In genomic region chr2:30987611-30988010, GRCh38 we compare ENCODE assay signal across 24 cellular contexts.
DNase-seq lines count a peak whose midpoint lies in the region; ATAC-seq and TF ChIP-seq lines count a peak whose summit lies in the region.
"Had no signal": no experiment of that assay in that cellular context is flagged by ENCODE, and none has a peak within 500 bp of the region (broad histone marks: within the 10 kb centered on the region; RNA-seq: fewer than 3 reads in every experiment).

No MANE protein-coding gene starts in this region.

- H3K36me3 ChIP-seq in neural progenitor cell, result no peaks in the 10 kb centered on the region
- H3K36me3 ChIP-seq: BE2C had no signal

- ATAC-seq in GM18867 (IDR thresholded peaks at IDR 0.05; ENCODE audit: unreplicated experiment) (no peak), GM21447 (IDR thresholded peaks at IDR 0.05; ENCODE audit: unreplicated experiment) (no peak)
- ATAC-seq: A549, GM12878, HCT116 had no signal

- POLR2A ChIA-PET in activated CD4-positive, alpha-beta memory T cell treated with anti-CD3 and anti-CD28 coated beads, Interleukin-2, amount 10 ng/mL, durations not matched to agents 7 days and 5 days (lab: Charles Lee), result no interaction called here

- TF ChIP-seq CTCF in neural progenitor cell (IDR thresholded peaks at IDR 0.05), result no peak

- no peak overlapping the region for H3K9ac ChIP-seq in neural progenitor cell
- H3K9ac ChIP-seq: BLaER1 treated with 17β-estradiol and CSF1 and Interleukin-3, amounts not matched to agents 10 nM and 100 nM; GM23248 had no signal

- H3K79me2 ChIP-seq in neural progenitor cell (ENCODE audit: low read depth), result no peaks in the 10 kb centered on the region

- no peaks in the 10 kb centered on the region for H4K20me1 ChIP-seq in neural progenitor cell (ENCODE audit: low read depth)

- H2AFZ ChIP-seq in neural progenitor cell (replicated peaks), result no peak overlapping the region
- H2AFZ ChIP-seq: GM23248 had no signal

- no peaks in the 10 kb centered on the region for H3K9me3 ChIP-seq in neural progenitor cell (ENCODE audit: low read depth)
- H3K9me3 ChIP-seq: A549; BE2C; BLaER1 treated with 17β-estradiol and CSF1 and Interleukin-3, amounts not matched to agents 10 nM and 100 nM had no signal

- H3K4me3 Mint-ChIP-seq in neural progenitor cell, result no peak overlapping the region
- no peak overlapping the region for H3K4me3 Mint-ChIP-seq in activated CD4-positive, alpha-beta memory T cell treated with anti-CD3 and anti-CD28 coated beads, Interleukin-2, amount 10 ng/mL, durations not matched to agents 7 days and 5 days
- H3K4me3 Mint-ChIP-seq: CD14-positive monocyte; CD4-positive, alpha-beta T cell; CD8-positive, alpha-beta memory T cell; H9 had no signal

- H3K9me3 Mint-ChIP-seq in neural progenitor cell, result peaks cover 2% of the 10 kb centered on the region
- H3K9me3 Mint-ChIP-seq in activated CD4-positive, alpha-beta memory T cell treated with anti-CD3 and anti-CD28 coated beads, Interleukin-2, amount 10 ng/mL, durations not matched to agents 7 days and 5 days, result no peaks in the 10 kb centered on the region
- H3K9me3 Mint-ChIP-seq: CD14-positive monocyte; CD4-positive, alpha-beta T cell; CD8-positive, alpha-beta memory T cell; H9 had no signal

- H3K27ac ChIP-seq in neural progenitor cell, result no peak overlapping the region
- H3K27ac ChIP-seq: A549; BLaER1 treated with 17β-estradiol and CSF1 and Interleukin-3, amounts not matched to agents 10 nM and 100 nM; GM23248 had no signal

- H3K27ac Mint-ChIP-seq in neural progenitor cell, result no peak overlapping the region
- no peak overlapping the region for H3K27ac Mint-ChIP-seq in activated CD4-positive, alpha-beta memory T cell treated with anti-CD3 and anti-CD28 coated beads, Interleukin-2, amount 10 ng/mL, durations not matched to agents 7 days and 5 days
- H3K27ac Mint-ChIP-seq: CD14-positive monocyte; CD4-positive, alpha-beta T cell; CD8-positive, alpha-beta memory T cell had no signal

- peaks cover 10% of the 10 kb centered on the region for H3K27me3 Mint-ChIP-seq in neural progenitor cell (ENCODE audit: insufficient read depth, low read depth)
- H3K27me3 Mint-ChIP-seq in activated CD4-positive, alpha-beta memory T cell treated with anti-CD3 and anti-CD28 coated beads, Interleukin-2, amount 10 ng/mL, durations not matched to agents 7 days and 5 days, result no peaks in the 10 kb centered on the region

- DNase-seq in NCI-H82 (lab: John Stamatoyannopoulos, UW) (peak; percentile 80), iPS-NIHi7 (ENCODE audit: extremely low spot score) (peak; percentile 29), neural progenitor cell (ENCODE audit: low spot score) (peak; percentile 15), NCI-H2196 treated with DMSO at 0.1 percent for 48 hours (lab: John Stamatoyannopoulos, UW; ENCODE audit: unreplicated experiment) (no peak)
- no peak for DNase-seq in activated CD4-positive, alpha-beta memory T cell treated with anti-CD3 and anti-CD28 coated beads, Interleukin-2, amount 10 ng/mL, durations not matched to agents 7 days and 5 days
- DNase-seq: 8988T; ACHN; AML-193; BE2C; CD4-positive, alpha-beta T cell; CD8-positive, alpha-beta memory T cell; DMS 273 treated with DMSO at 0.1 percent for 48 hours; DMS79; EL; GDM1; GM23248; H9 had no signal

- no peaks in the 10 kb centered on the region for H3K36me3 Mint-ChIP-seq in neural progenitor cell
- H3K36me3 Mint-ChIP-seq in activated CD4-positive, alpha-beta memory T cell treated with anti-CD3 and anti-CD28 coated beads, Interleukin-2, amount 10 ng/mL, durations not matched to agents 7 days and 5 days (ENCODE audit: low read depth), result no peaks in the 10 kb centered on the region
- H3K36me3 Mint-ChIP-seq: CD14-positive monocyte; CD8-positive, alpha-beta memory T cell had no signal

- peaks cover 10% of the 10 kb centered on the region for H3K4me1 ChIP-seq in neural progenitor cell
- H3K4me1 ChIP-seq: A549; BLaER1 treated with 17β-estradiol and CSF1 and Interleukin-3, amounts not matched to agents 10 nM and 100 nM had no signal

- H3K27me3 ChIP-seq in neural progenitor cell, result no peaks in the 10 kb centered on the region
- H3K27me3 ChIP-seq: BE2C; BLaER1 treated with 17β-estradiol and CSF1 and Interleukin-3, amounts not matched to agents 10 nM and 100 nM had no signal

- CTCF ChIA-PET in activated CD4-positive, alpha-beta memory T cell treated with anti-CD3 and anti-CD28 coated beads, Interleukin-2, amount 10 ng/mL, durations not matched to agents 7 days and 5 days (lab: Charles Lee), result no interaction called here

- H3K4me2 ChIP-seq in neural progenitor cell, result no peak overlapping the region
- H3K4me2 ChIP-seq: A549; BLaER1 treated with 17β-estradiol and CSF1 and Interleukin-3, amounts not matched to agents 10 nM and 100 nM had no signal

- peaks cover 3% of the 10 kb centered on the region for H3F3A ChIP-seq in neural progenitor cell (ENCODE audit: low read depth)

- H3K4me1 Mint-ChIP-seq in neural progenitor cell, result peaks cover 9% of the 10 kb centered on the region
- H3K4me1 Mint-ChIP-seq in activated CD4-positive, alpha-beta memory T cell treated with anti-CD3 and anti-CD28 coated beads, Interleukin-2, amount 10 ng/mL, durations not matched to agents 7 days and 5 days, result no peaks in the 10 kb centered on the region
- H3K4me1 Mint-ChIP-seq: CD14-positive monocyte; CD8-positive, alpha-beta memory T cell had no signal

- no peak overlapping the region for H3K4me3 ChIP-seq in neural progenitor cell
- H3K4me3 ChIP-seq: A549; BLaER1 treated with 17β-estradiol and CSF1 and Interleukin-3, amounts not matched to agents 10 nM and 100 nM; GM12878; GM23248 had no signal

Comparison
In these comparisons a context has a peak if more than half of its experiments do, and no peak if none do; other contexts are left out.
1. DNase-seq: peak in NCI-H82 (single experiment), iPS-NIHi7 (single experiment) and neural progenitor cell (single experiment); none in activated CD4-positive, alpha-beta memory T cell treated with anti-CD3 and anti-CD28 coated beads, Interleukin-2, amount 10 ng/mL, durations not matched to agents 7 days and 5 days (single experiment) and NCI-H2196 treated with DMSO at 0.1 percent for 48 hours (single experiment).